In the genomic region with DNA sequence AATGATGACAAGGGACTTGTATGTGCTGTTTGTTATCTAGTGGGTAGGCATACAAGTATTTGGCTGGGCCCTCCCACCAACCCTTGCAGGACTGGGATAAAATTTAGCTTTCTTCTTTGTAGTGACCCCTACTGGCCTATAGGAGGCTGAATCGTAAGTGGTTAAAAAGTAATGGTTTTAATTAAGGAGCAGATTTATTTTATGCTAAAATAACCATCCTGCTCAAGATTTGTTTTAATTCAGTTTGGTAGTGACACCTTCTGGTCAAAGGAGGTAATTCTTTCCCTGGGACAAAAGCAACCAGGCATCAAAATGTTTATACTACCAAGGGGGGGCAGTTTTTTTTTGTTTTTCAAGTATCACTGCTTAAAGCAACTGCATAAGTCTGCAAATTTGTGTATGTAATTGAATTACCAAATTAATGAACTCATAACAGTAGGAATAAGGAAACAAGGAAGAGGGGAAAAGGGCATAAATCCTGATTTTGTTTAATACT, we compare ENCODE assay signal across 8 cellular contexts.
A peak's percentile ranks its signal among the peaks of the same experiment; 100 is the strongest.
DNase-seq lines count a peak whose midpoint lies in the region; ATAC-seq and TF ChIP-seq lines count a peak whose summit lies in the region.

No MANE protein-coding gene starts in this region.

- peak; percentile 87 to 88 for TF ChIP-seq RAD21 in liver (IDR thresholded peaks at IDR 0.05)

- H3K9me3 Mint-ChIP-seq in stimulated activated naive CD8-positive, alpha-beta T cell treated with anti-CD3 and anti-CD28 coated beads, Interleukin-15, amount 100 ng/mL, for 72 hours = no peaks in the 10 kb centered on the region

- no peak overlapping the region for H3K9ac ChIP-seq in liver (ENCODE audit: low read depth in 1 of 2, low read length in 2 of 2)

- TF ChIP-seq CTCF in liver (IDR thresholded peaks at IDR 0.05; ENCODE audit: low read depth, low read length, missing input control) = peak; percentile 91

- no peak overlapping the region for H3K4me3 Mint-ChIP-seq in stimulated activated naive CD8-positive, alpha-beta T cell treated with anti-CD3 and anti-CD28 coated beads, Interleukin-15, amount 100 ng/mL, for 72 hours

- no peak overlapping the region for H3K27ac Mint-ChIP-seq in stimulated activated naive CD8-positive, alpha-beta T cell treated with anti-CD3 and anti-CD28 coated beads, Interleukin-15, amount 100 ng/mL, for 72 hours

- DNase-seq in stimulated activated naive CD8-positive, alpha-beta T cell treated with anti-CD3 and anti-CD28 coated beads, Interleukin-15, amount 100 ng/mL, for 72 hours = no peak
- DNase-seq in stimulated activated naive CD8-positive, alpha-beta T cell treated with anti-CD3 and anti-CD28 coated beads, Interleukin-15, Interleukin-2, amounts not matched to agents 100 U/mL and 50 U/mL, for 24 hours = no peak
- DNase-seq in NCI-H69 (lab: John Stamatoyannopoulos, UW) (peak; percentile 67), cerebellum (ENCODE audit: low spot score) (peak; percentile 38), amygdala (lab: John Stamatoyannopoulos, UW) (no peak)

- peak; percentile 33 for ATAC-seq in stimulated activated naive CD8-positive, alpha-beta T cell treated with anti-CD3 and anti-CD28 coated beads, Interleukin-15, amount 100 ng/mL, for 72 hours
- ATAC-seq in stimulated activated naive CD8-positive, alpha-beta T cell treated with anti-CD3 and anti-CD28 coated beads, Interleukin-15, Interleukin-2, amounts not matched to agents 100 U/mL and 50 U/mL, for 24 hours = no peak
- ATAC-seq in HG02623 (IDR thresholded peaks at IDR 0.05; ENCODE audit: unreplicated experiment) (peak; percentile 51), HG03442 (IDR thresholded peaks at IDR 0.05; ENCODE audit: unreplicated experiment) (no peak)

- H3K9me3 ChIP-seq in liver (ENCODE audit: control insufficient read depth in 4 of 4, low read length in 3 of 4) = no peaks in the 10 kb centered on the region

- no peaks in the 10 kb centered on the region for H3K27me3 Mint-ChIP-seq in stimulated activated naive CD8-positive, alpha-beta T cell treated with anti-CD3 and anti-CD28 coated beads, Interleukin-15, amount 100 ng/mL, for 72 hours

- no peak overlapping the region for H3K4me3 ChIP-seq in liver (ENCODE audit: low read depth in 1 of 3, low read length in 3 of 3)

- 3% methylated on average over 1 of the region's 1 CpG for WGBS in liver

- peaks cover 10% of the 10 kb centered on the region for H3K4me1 Mint-ChIP-seq in stimulated activated naive CD8-positive, alpha-beta T cell treated with anti-CD3 and anti-CD28 coated beads, Interleukin-15, amount 100 ng/mL, for 72 hours

- peaks cover 0 to 10% (median under 1%) of the 10 kb centered on the region in 4 donors for H3K36me3 ChIP-seq in liver (ENCODE audit: control insufficient read depth in 4 of 4, insufficient read depth in 3 of 4, low read depth in 1 of 4, low read length in 3 of 4)

- no peak overlapping the region for H3K27ac ChIP-seq in liver (ENCODE audit: low read depth in 1 of 2, low read length in 2 of 2)

- H3K4me1 ChIP-seq in liver (ENCODE audit: control insufficient read depth in 4 of 4, insufficient read depth in 4 of 4, low read length in 3 of 4) = peaks cover 0 to 18% (median 4%) of the 10 kb centered on the region in 4 donors

- no peaks in the 10 kb centered on the region for H3K27me3 ChIP-seq in liver (ENCODE audit: control insufficient read depth in 4 of 4, insufficient read depth in 4 of 4, low read length in 3 of 4)

TF ChIP-seq in liver, 16 proteins besides CTCF, POLR2A, EP300 and RAD21:
- TF ChIP-seq RXRA (IDR thresholded peaks at IDR 0.05) = peak in 1 of 2 donors; percentile 10
- TF ChIP-seq YY1 (IDR thresholded peaks at IDR 0.05) = no peak
- TF ChIP-seq NR2F2 (IDR thresholded peaks at IDR 0.05) = peak; percentile 58
- no peak for TF ChIP-seq FOXA1 (IDR thresholded peaks at IDR 0.05)

Comparison
In these comparisons a context has a peak if more than half of its experiments do, and no peak if none do; other contexts are left out.
1. ATAC-seq: peak in stimulated activated naive CD8-positive, alpha-beta T cell treated with anti-CD3 and anti-CD28 coated beads, Interleukin-15, amount 100 ng/mL, for 72 hours (single experiment) and HG02623 (single experiment); none in stimulated activated naive CD8-positive, alpha-beta T cell treated with anti-CD3 and anti-CD28 coated beads, Interleukin-15, Interleukin-2, amounts not matched to agents 100 U/mL and 50 U/mL, for 24 hours (single experiment) and HG03442 (single experiment).
2. DNase-seq: peak in NCI-H69 (single experiment) and cerebellum (single experiment); none in stimulated activated naive CD8-positive, alpha-beta T cell treated with anti-CD3 and anti-CD28 coated beads, Interleukin-15, amount 100 ng/mL, for 72 hours (0 of 2), stimulated activated naive CD8-positive, alpha-beta T cell treated with anti-CD3 and anti-CD28 coated beads, Interleukin-15, Interleukin-2, amounts not matched to agents 100 U/mL and 50 U/mL, for 24 hours (single experiment) and amygdala (0 of 56).